Comparison of ENCODE assay signal across 1 cellular context in the genomic region with DNA sequence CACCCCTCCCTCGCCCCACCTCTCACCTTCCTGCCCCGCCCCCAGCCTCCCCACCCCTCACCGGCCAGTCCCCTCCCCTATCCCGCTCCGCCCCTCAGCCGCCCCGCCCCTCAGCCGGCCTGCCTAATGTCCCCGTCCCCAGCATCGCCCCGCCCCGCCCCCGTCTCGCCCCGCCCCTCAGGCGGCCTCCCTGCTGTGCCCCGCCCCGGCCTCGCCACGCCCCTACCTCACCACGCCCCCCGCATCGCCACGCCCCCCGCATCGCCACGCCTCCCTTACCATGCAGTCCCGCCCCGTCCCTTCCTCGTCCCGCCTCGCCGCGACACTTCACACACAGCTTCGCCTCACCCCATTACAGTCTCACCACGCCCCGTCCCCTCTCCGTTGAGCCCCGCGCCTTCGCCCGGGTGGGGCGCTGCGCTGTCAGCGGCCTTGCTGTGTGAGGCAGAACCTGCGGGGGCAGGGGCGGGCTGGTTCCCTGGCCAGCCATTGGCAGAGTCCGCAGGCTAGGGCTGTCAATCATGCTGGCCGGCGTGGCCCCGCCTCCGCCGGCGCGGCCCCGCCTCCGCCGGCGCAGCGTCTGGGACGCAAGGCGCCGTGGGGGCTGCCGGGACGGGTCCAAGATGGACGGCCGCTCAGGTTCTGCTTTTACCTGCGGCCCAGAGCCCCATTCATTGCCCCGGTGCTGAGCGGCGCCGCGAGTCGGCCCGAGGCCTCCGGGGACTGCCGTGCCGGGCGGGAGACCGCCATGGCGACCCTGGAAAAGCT.
TF ChIP-seq lines count a peak whose summit lies in the region.

A gene (plus strand): TSS at position 604 of the 768 bp plus-strand sequence. CDS start 145 bp downstream, at position 749.
A gene (minus strand): TSS at position 461 of the 768 bp plus-strand sequence.

TF ChIP-seq in K562, 482 proteins besides CTCF, POLR2A, EP300 and RAD21 (continued from another document and continues in another):
- TF ChIP-seq, protein P1, sequence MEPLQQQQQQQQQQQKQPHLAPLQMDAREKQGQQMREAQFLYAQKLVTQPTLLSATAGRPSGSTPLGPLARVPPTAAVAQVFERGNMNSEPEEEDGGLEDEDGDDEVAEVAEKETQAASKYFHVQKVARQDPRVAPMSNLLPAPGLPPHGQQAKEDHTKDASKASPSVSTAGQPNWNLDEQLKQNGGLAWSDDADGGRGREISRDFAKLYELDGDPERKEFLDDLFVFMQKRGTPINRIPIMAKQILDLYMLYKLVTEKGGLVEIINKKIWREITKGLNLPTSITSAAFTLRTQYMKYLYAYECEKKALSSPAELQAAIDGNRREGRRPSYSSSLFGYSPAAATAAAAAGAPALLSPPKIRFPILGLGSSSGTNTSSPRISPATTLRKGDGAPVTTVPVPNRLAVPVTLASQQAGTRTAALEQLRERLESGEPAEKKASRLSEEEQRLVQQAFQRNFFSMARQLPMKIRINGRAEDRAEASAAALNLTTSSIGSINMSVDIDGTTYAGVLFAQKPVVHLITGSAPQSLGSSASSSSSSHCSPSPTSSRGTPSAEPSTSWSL (CRISPR knock-in tag; IDR thresholded peaks at IDR 0.05; ENCODE audit: borderline replicate concordance) = 0 out of 2 replicates have a peak, but pooled peaks have one; percentile 34
- TF ChIP-seq, protein P2, sequence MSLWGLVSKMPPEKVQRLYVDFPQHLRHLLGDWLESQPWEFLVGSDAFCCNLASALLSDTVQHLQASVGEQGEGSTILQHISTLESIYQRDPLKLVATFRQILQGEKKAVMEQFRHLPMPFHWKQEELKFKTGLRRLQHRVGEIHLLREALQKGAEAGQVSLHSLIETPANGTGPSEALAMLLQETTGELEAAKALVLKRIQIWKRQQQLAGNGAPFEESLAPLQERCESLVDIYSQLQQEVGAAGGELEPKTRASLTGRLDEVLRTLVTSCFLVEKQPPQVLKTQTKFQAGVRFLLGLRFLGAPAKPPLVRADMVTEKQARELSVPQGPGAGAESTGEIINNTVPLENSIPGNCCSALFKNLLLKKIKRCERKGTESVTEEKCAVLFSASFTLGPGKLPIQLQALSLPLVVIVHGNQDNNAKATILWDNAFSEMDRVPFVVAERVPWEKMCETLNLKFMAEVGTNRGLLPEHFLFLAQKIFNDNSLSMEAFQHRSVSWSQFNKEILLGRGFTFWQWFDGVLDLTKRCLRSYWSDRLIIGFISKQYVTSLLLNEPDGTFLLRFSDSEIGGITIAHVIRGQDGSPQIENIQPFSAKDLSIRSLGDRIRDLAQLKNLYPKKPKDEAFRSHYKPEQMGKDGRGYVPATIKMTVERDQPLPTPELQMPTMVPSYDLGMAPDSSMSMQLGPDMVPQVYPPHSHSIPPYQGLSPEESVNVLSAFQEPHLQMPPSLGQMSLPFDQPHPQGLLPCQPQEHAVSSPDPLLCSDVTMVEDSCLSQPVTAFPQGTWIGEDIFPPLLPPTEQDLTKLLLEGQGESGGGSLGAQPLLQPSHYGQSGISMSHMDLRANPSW (CRISPR knock-in tag; IDR thresholded peaks at IDR 0.05) = no peak
- no peak for TF ChIP-seq ZNF133 (CRISPR knock-in tag; IDR thresholded peaks at IDR 0.05)
- no peak for TF ChIP-seq HDAC6 (IDR thresholded peaks at IDR 0.05; ENCODE audit: low read depth, low read length)
- TF ChIP-seq ZFX (CRISPR knock-in tag; IDR thresholded peaks at IDR 0.05) = peak; percentile 75
- no peak for TF ChIP-seq CBFA2T3 (IDR thresholded peaks at IDR 0.05)
- TF ChIP-seq MCM5 (IDR thresholded peaks at IDR 0.05; ENCODE audit: low read depth) = no peak
- no peak for TF ChIP-seq MAFG (tag; conservative IDR thresholded peaks at IDR 0.05)
- no peak; the same call in 1 of the 2 replicates for TF ChIP-seq ZBTB1 (CRISPR knock-in tag; IDR thresholded peaks at IDR 0.05; ENCODE audit: borderline replicate concordance, low read depth)
- no peak for TF ChIP-seq RBM14 (IDR thresholded peaks at IDR 0.05; ENCODE audit: borderline replicate concordance, insufficient read depth, low read depth, low read length)
- TF ChIP-seq ZC3H11A (IDR thresholded peaks at IDR 0.05; ENCODE audit: low read depth, low read length) = no peak
- peak; percentile 71 for TF ChIP-seq CTBP1 (IDR thresholded peaks at IDR 0.05; ENCODE audit: borderline replicate concordance)
- no peak for TF ChIP-seq XRCC4 (IDR thresholded peaks at IDR 0.05; ENCODE audit: extremely low read depth, insufficient read depth, insufficient read length)
- TF ChIP-seq HSF4 (CRISPR knock-in tag; IDR thresholded peaks at IDR 0.05; ENCODE audit: borderline replicate concordance) = no peak
- no peak for TF ChIP-seq RFX1 (IDR thresholded peaks at IDR 0.05)
- TF ChIP-seq HDAC3 (IDR thresholded peaks at IDR 0.05; ENCODE audit: borderline replicate concordance, partially characterized antibody) = no peak
- TF ChIP-seq, protein P3, sequence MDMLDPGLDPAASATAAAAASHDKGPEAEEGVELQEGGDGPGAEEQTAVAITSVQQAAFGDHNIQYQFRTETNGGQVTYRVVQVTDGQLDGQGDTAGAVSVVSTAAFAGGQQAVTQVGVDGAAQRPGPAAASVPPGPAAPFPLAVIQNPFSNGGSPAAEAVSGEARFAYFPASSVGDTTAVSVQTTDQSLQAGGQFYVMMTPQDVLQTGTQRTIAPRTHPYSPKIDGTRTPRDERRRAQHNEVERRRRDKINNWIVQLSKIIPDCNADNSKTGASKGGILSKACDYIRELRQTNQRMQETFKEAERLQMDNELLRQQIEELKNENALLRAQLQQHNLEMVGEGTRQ (CRISPR knock-in tag; IDR thresholded peaks at IDR 0.05) = no peak
- TF ChIP-seq ETV6 (IDR thresholded peaks at IDR 0.05; ENCODE audit: borderline replicate concordance in 1 of 2, low read depth in 2 of 2, low read length in 1 of 2) = no peak
- TF ChIP-seq ETV6 (CRISPR knock-in tag; IDR thresholded peaks at IDR 0.05; ENCODE audit: borderline replicate concordance) = no peak
- TF ChIP-seq ZNF174 (CRISPR knock-in tag; IDR thresholded peaks at IDR 0.05) = no peak
- TF ChIP-seq KDM5B (IDR thresholded peaks at IDR 0.05; ENCODE audit: insufficient replicate concordance, low read depth, low read length) = peak; percentile 64
- TF ChIP-seq TCFL5 (CRISPR knock-in tag; conservative IDR thresholded peaks at IDR 0.05) = no peak
- TF ChIP-seq, protein P4, sequence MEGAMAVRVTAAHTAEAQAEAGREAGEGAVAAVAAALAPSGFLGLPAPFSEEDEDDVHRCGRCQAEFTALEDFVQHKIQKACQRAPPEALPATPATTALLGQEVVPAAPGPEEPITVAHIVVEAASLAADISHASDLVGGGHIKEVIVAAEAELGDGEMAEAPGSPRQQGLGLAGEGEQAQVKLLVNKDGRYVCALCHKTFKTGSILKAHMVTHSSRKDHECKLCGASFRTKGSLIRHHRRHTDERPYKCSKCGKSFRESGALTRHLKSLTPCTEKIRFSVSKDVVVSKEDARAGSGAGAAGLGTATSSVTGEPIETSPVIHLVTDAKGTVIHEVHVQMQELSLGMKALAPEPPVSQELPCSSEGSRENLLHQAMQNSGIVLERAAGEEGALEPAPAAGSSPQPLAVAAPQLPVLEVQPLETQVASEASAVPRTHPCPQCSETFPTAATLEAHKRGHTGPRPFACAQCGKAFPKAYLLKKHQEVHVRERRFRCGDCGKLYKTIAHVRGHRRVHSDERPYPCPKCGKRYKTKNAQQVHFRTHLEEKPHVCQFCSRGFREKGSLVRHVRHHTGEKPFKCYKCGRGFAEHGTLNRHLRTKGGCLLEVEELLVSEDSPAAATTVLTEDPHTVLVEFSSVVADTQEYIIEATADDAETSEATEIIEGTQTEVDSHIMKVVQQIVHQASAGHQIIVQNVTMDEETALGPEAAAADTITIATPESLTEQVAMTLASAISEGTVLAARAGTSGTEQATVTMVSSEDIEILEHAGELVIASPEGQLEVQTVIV (CRISPR knock-in tag; IDR thresholded peaks at IDR 0.05; ENCODE audit: borderline replicate concordance) = no peak
- no peak for TF ChIP-seq RBM34 (IDR thresholded peaks at IDR 0.05; ENCODE audit: borderline replicate concordance, insufficient read depth, low read length)
- TF ChIP-seq TSC22D4 (tag; IDR thresholded peaks at IDR 0.05) = no peak
- TF ChIP-seq, protein P5, sequence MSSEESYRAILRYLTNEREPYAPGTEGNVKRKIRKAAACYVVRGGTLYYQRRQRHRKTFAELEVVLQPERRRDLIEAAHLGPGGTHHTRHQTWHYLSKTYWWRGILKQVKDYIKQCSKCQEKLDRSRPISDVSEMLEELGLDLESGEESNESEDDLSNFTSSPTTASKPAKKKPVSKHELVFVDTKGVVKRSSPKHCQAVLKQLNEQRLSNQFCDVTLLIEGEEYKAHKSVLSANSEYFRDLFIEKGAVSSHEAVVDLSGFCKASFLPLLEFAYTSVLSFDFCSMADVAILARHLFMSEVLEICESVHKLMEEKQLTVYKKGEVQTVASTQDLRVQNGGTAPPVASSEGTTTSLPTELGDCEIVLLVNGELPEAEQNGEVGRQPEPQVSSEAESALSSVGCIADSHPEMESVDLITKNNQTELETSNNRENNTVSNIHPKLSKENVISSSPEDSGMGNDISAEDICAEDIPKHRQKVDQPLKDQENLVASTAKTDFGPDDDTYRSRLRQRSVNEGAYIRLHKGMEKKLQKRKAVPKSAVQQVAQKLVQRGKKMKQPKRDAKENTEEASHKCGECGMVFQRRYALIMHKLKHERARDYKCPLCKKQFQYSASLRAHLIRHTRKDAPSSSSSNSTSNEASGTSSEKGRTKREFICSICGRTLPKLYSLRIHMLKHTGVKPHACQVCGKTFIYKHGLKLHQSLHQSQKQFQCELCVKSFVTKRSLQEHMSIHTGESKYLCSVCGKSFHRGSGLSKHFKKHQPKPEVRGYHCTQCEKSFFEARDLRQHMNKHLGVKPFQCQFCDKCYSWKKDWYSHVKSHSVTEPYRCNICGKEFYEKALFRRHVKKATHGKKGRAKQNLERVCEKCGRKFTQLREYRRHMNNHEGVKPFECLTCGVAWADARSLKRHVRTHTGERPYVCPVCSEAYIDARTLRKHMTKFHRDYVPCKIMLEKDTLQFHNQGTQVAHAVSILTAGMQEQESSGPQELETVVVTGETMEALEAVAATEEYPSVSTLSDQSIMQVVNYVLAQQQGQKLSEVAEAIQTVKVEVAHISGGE (CRISPR knock-in tag; IDR thresholded peaks at IDR 0.05) = no peak
- TF ChIP-seq ZNF184 (CRISPR knock-in tag; IDR thresholded peaks at IDR 0.05) = no peak
- no peak for TF ChIP-seq ZNF584 (CRISPR knock-in tag; IDR thresholded peaks at IDR 0.05; ENCODE audit: low read depth)
- peak; percentile 67 for TF ChIP-seq SMAD4 (CRISPR knock-in tag; conservative IDR thresholded peaks at IDR 0.05)
- TF ChIP-seq BACH1 (tag; IDR thresholded peaks at IDR 0.05) = no peak
- no peak for TF ChIP-seq BDP1 (IDR thresholded peaks at IDR 0.05; ENCODE audit: insufficient read depth, insufficient read length)
- TF ChIP-seq MED1 (CRISPR knock-in tag; IDR thresholded peaks at IDR 0.05; ENCODE audit: borderline replicate concordance) = no peak
- no peak for TF ChIP-seq SMARCB1 (IDR thresholded peaks at IDR 0.05; ENCODE audit: insufficient read length, low read depth)
- TF ChIP-seq CREB1 (IDR thresholded peaks at IDR 0.05) = peak; percentile 81
- TF ChIP-seq CREB1 (CRISPR knock-in tag; IDR thresholded peaks at IDR 0.05) = peak; percentile 76; the same call in 1 of the 2 replicates
- no peak for TF ChIP-seq KAT2B (IDR thresholded peaks at IDR 0.05; ENCODE audit: low read depth, low read length)
- no peak for TF ChIP-seq ETV1 (tag; conservative IDR thresholded peaks at IDR 0.05; ENCODE audit: low read depth)
- TF ChIP-seq, protein P6, sequence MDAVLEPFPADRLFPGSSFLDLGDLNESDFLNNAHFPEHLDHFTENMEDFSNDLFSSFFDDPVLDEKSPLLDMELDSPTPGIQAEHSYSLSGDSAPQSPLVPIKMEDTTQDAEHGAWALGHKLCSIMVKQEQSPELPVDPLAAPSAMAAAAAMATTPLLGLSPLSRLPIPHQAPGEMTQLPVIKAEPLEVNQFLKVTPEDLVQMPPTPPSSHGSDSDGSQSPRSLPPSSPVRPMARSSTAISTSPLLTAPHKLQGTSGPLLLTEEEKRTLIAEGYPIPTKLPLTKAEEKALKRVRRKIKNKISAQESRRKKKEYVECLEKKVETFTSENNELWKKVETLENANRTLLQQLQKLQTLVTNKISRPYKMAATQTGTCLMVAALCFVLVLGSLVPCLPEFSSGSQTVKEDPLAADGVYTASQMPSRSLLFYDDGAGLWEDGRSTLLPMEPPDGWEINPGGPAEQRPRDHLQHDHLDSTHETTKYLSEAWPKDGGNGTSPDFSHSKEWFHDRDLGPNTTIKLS (IDR thresholded peaks at IDR 0.05; ENCODE audit: borderline replicate concordance, low read depth) = no peak
- TF ChIP-seq, protein P7, sequence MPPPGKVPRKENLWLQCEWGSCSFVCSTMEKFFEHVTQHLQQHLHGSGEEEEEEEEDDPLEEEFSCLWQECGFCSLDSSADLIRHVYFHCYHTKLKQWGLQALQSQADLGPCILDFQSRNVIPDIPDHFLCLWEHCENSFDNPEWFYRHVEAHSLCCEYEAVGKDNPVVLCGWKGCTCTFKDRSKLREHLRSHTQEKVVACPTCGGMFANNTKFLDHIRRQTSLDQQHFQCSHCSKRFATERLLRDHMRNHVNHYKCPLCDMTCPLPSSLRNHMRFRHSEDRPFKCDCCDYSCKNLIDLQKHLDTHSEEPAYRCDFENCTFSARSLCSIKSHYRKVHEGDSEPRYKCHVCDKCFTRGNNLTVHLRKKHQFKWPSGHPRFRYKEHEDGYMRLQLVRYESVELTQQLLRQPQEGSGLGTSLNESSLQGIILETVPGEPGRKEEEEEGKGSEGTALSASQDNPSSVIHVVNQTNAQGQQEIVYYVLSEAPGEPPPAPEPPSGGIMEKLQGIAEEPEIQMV (tag; conservative IDR thresholded peaks at IDR 0.05; ENCODE audit: low read depth) = no peak
- TF ChIP-seq, protein P8, sequence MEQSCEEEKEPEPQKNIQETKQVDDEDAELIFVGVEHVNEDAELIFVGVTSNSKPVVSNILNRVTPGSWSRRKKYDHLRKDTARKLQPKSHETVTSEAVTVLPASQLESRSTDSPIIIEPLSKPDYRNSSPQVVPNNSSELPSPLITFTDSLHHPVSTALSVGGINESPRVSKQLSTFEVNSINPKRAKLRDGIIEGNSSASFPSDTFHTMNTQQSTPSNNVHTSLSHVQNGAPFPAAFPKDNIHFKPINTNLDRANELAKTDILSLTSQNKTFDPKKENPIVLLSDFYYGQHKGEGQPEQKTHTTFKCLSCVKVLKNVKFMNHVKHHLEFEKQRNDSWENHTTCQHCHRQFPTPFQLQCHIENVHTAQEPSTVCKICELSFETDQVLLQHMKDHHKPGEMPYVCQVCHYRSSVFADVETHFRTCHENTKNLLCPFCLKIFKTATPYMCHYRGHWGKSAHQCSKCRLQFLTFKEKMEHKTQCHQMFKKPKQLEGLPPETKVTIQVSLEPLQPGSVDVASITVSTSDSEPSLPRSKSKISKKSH (CRISPR knock-in tag; IDR thresholded peaks at IDR 0.05) = no peak
- TF ChIP-seq THRAP3 (IDR thresholded peaks at IDR 0.05; ENCODE audit: borderline replicate concordance) = no peak
- TF ChIP-seq KLF6 (CRISPR knock-in tag; IDR thresholded peaks at IDR 0.05; ENCODE audit: borderline replicate concordance) = no peak
- no peak for TF ChIP-seq NCOA2 (IDR thresholded peaks at IDR 0.05; ENCODE audit: partially characterized antibody in 2 of 2)
- TF ChIP-seq, protein P9, sequence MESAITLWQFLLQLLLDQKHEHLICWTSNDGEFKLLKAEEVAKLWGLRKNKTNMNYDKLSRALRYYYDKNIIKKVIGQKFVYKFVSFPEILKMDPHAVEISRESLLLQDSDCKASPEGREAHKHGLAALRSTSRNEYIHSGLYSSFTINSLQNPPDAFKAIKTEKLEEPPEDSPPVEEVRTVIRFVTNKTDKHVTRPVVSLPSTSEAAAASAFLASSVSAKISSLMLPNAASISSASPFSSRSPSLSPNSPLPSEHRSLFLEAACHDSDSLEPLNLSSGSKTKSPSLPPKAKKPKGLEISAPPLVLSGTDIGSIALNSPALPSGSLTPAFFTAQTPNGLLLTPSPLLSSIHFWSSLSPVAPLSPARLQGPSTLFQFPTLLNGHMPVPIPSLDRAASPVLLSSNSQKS (CRISPR knock-in tag; IDR thresholded peaks at IDR 0.05) = no peak
